ENCODE assay signal across 18 cellular contexts in genomic region chr19:13629687-13630357, GRCh38.
DNase-seq lines count a peak whose midpoint lies in the region; ATAC-seq, FAIRE-seq and TF ChIP-seq lines count a peak whose summit lies in the region.
"Had no signal": no experiment of that assay in that cellular context is flagged by ENCODE, and none has a peak within 500 bp of the region (broad histone marks: within the 10 kb centered on the region; RNA-seq: fewer than 3 reads in every experiment).

No MANE protein-coding gene starts in this region.

- H3K9me3 Mint-ChIP-seq in glutamatergic neuron (ENCODE audit: unreplicated experiment) = peaks cover 14% of the 10 kb centered on the region
- H3K9me3 Mint-ChIP-seq: natural killer cell treated with Interleukin-12 subunit alpha and Interleukin-12 subunit beta and Interleukin-15 and Interleukin-18, amount 100 ng/mL, for 72 hours had no signal

- peaks cover 17% of the 10 kb centered on the region for H3K27me3 Mint-ChIP-seq in glutamatergic neuron (ENCODE audit: unreplicated experiment)

- peak overlapping the region; percentile 73 for H3K27ac Mint-ChIP-seq in glutamatergic neuron (ENCODE audit: unreplicated experiment)
- H3K27ac Mint-ChIP-seq: natural killer cell treated with Interleukin-12 subunit alpha and Interleukin-12 subunit beta and Interleukin-15 and Interleukin-18, amount 100 ng/mL, for 72 hours had no signal

- no peak for TF ChIP-seq POLR2A in GM12891 (IDR thresholded peaks at IDR 0.05; ENCODE audit: low read depth, low read length)

- TF ChIP-seq CTCF in glutamatergic neuron (IDR thresholded peaks at IDR 0.05; ENCODE audit: partially characterized antibody, unreplicated experiment) = no peak

- no peak overlapping the region for H3K4me3 Mint-ChIP-seq in glutamatergic neuron (ENCODE audit: unreplicated experiment)
- H3K4me3 Mint-ChIP-seq: natural killer cell treated with Interleukin-12 subunit alpha and Interleukin-12 subunit beta and Interleukin-15 and Interleukin-18, amount 100 ng/mL, for 72 hours had no signal

- no peaks in the 10 kb centered on the region for H3K36me3 Mint-ChIP-seq in glutamatergic neuron (ENCODE audit: unreplicated experiment)
- H3K36me3 Mint-ChIP-seq: natural killer cell treated with Interleukin-12 subunit alpha and Interleukin-12 subunit beta and Interleukin-15 and Interleukin-18, amount 100 ng/mL, for 72 hours had no signal

- FAIRE-seq in GM12891 (lab: Jason Lieb, UNC) = peak; percentile 23

- DNase-seq in DMS53 (lab: John Stamatoyannopoulos, UW) = peak; percentile 14
- no peak for DNase-seq in DMS53 treated with DMSO at 0.1 percent for 48 hours (lab: John Stamatoyannopoulos, UW; ENCODE audit: unreplicated experiment)
- DNase-seq in GM12891 (ENCODE audit: insufficient read length, low spot score) = no peak
- DNase-seq in T1000 (lab: John Stamatoyannopoulos, UW) = peak; percentile 53
- DNase-seq in glutamatergic neuron = no peak
- DNase-seq in NCI-H774 (lab: John Stamatoyannopoulos, UW) = no peak
- no peak for DNase-seq in Right ventricle myocardium inferior (ENCODE audit: missing footprints)
- DNase-seq in AML-193 (lab: John Stamatoyannopoulos, UW) = no peak
- DNase-seq: activated CD8-positive, alpha-beta memory T cell treated with anti-CD3 and anti-CD28 coated beads for 24 hours; amniotic stem cell; DMS79; effector CD8-positive, alpha-beta T cell; heart left ventricle; T-helper 2 cell; tibial artery had no signal

- intact Hi-C loops in Right ventricle myocardium inferior (cut with DNase I) = no loop called here

- no peak for ATAC-seq in Right ventricle myocardium inferior
- ATAC-seq: heart left ventricle; left lobe of liver; natural killer cell treated with Interleukin-12 subunit alpha and Interleukin-12 subunit beta and Interleukin-15 and Interleukin-18, amount 100 ng/mL, for 72 hours; sciatic nerve had no signal

- H3K4me1 Mint-ChIP-seq in glutamatergic neuron (ENCODE audit: low read depth, unreplicated experiment) = peaks cover 28% of the 10 kb centered on the region

TF ChIP-seq in GM12891, 5 proteins besides CTCF, POLR2A, EP300 and RAD21:
- TF ChIP-seq POU2F2 (IDR thresholded peaks at IDR 0.05; ENCODE audit: low read depth, low read length) (no peak), POLR2AphosphoS5 (IDR thresholded peaks at IDR 0.05; ENCODE audit: low read depth, low read length) (no peak), TAF1 (IDR thresholded peaks at IDR 0.05; ENCODE audit: low read depth, low read length) (no peak), PAX5 (IDR thresholded peaks at IDR 0.05; ENCODE audit: insufficient read depth, low read length, severe bottlenecking) (no peak), SPI1 (IDR thresholded peaks at IDR 0.05; ENCODE audit: low read depth, low read length) (no peak)

Comparison
In these comparisons a context has a peak if more than half of its experiments do, and no peak if none do; other contexts are left out.
1. DNase-seq: peak in DMS53 (single experiment) and T1000 (single experiment); none in DMS53 treated with DMSO at 0.1 percent for 48 hours (single experiment), GM12891 (single experiment), glutamatergic neuron (single experiment), NCI-H774 (single experiment), Right ventricle myocardium inferior (single experiment) and AML-193 (0 of 2).